9 cellular contexts compared by ENCODE assay signal in the genomic region with DNA sequence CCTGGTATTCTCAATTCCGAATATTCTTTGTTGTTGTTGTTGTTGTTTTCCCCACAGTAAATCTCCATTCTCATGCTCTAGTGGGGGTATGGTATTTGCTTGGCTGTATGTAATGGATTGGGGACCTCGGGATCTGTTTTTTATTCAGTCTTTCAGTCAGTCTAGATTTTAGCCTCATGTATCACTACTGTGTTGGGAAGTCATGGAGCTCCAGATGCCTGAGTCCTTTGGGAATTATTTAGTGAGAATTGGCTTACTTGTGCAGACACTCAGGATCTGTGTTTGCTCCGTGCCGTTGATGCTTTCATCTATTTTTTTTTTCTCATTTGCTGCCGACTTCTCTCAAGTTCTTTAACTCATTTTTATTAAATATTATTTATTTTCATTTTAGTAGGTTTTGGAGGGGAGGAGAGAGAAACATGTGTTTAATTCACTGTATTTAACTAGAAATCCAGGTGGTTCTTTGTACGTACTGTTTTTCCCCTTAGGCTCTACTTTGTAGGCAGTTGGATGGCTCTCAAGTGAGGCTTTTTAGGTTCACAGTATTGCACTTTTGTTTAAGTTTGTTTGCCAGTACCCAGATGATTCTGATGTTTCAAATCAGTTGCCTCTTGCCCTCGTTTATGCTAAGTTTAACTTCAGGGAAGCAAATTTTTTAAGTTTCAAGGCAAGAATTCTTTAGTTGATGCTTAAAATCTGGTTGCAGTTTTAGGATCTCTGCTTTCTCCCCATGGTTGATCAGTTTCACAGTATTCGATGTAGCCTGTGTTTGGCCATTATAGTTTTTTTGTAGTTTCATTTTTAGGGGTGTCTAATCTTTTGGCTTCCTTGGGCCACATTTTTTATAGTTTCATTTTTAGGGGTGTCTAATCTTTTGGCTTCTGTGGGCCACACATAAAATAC. TPM values are rescaled to one million over a fixed set of nuclear protein-coding genes. Genes with fewer than 3 reads are reported as not detected.
DNase-seq lines count a peak whose midpoint lies in the region; ATAC-seq and TF ChIP-seq lines count a peak whose summit lies in the region.
"Had no signal": no experiment of that assay in that cellular context is flagged by ENCODE, and none has a peak within 500 bp of the region (broad histone marks: within the 10 kb centered on the region; RNA-seq: fewer than 3 reads in every experiment).

No MANE protein-coding gene starts in this region.

- H3K9ac ChIP-seq in endocrine pancreas (ENCODE audit: control insufficient read depth, insufficient read depth, low read length): no peak overlapping the region

- peak overlapping the region; percentile 53 for H3K4me3 ChIP-seq in GM06990 (replicated peaks; ENCODE audit: low read depth, low read length)
- H3K4me3 ChIP-seq in endocrine pancreas (ENCODE audit: control insufficient read depth, insufficient read depth, low read length): peak overlapping the region; percentile 54

- DNase-seq in GM06990 (ENCODE audit: extremely low read depth, insufficient read length): no peak
- DNase-seq in NCI-H82 (lab: John Stamatoyannopoulos, UW): peak; percentile 73
- no peak for DNase-seq in sciatic nerve (ENCODE audit: low spot score)
- no peak for DNase-seq in ureter (ENCODE audit: low spot score)
- DNase-seq: activated CD4-positive, alpha-beta T cell treated with anti-CD3 and anti-CD28 coated beads for 48 hours had no signal

- H3K36me3 ChIP-seq in GM06990 (ENCODE audit: control insufficient read depth, insufficient read depth, low read length) (no peaks in the 10 kb centered on the region), endocrine pancreas (ENCODE audit: control insufficient read depth, insufficient read depth, low read length) (no peaks in the 10 kb centered on the region)

- no peaks in the 10 kb centered on the region for H3K9me3 ChIP-seq in endocrine pancreas (ENCODE audit: control insufficient read depth, low read length)

- peaks cover 8% of the 10 kb centered on the region for H3K4me1 ChIP-seq in endocrine pancreas (ENCODE audit: control insufficient read depth, insufficient read depth, low read length)

- ATAC-seq in sciatic nerve (peak; percentile 81), GM19328 (IDR thresholded peaks at IDR 0.05; ENCODE audit: unreplicated experiment) (no peak), HG02870 (IDR thresholded peaks at IDR 0.05; ENCODE audit: unreplicated experiment) (no peak), GM19467 (IDR thresholded peaks at IDR 0.05; ENCODE audit: unreplicated experiment) (no peak)

- H3K27me3 ChIP-seq in GM06990 (replicated peaks; ENCODE audit: control insufficient read depth, insufficient read depth, low read length): no peaks in the 10 kb centered on the region
- H3K27me3 ChIP-seq in endocrine pancreas (ENCODE audit: control insufficient read depth, insufficient read depth, low read length): no peaks in the 10 kb centered on the region

- TF ChIP-seq CTCF in GM06990 (IDR thresholded peaks at IDR 0.05; ENCODE audit: insufficient read depth, low read length, poor library complexity, severe bottlenecking): no peak

- intact Hi-C loops in sciatic nerve (cut with DNase I): no loop called here

RNA-seq across cellular contexts. Expression of gene ZNRF2, which starts 36.9 kb away (rescaled TPM):
- total RNA-seq in sciatic nerve: 27.8 TPM
- total RNA-seq in ureter: 23.6 TPM
